Comparison of ENCODE assay signal across 1 cellular context in genomic region chr10:132932461-132933307, GRCh38.
TF ChIP-seq lines count a peak whose summit lies in the region.

No MANE protein-coding gene starts in this region.

TF ChIP-seq in WTC11, 78 proteins besides CTCF, POLR2A, EP300 and RAD21 (continued from another document):
- TF ChIP-seq STAT6 (CRISPR knock-in tag; conservative IDR thresholded peaks at IDR 0.05; ENCODE audit: low read depth) (no peak), ATF2 (CRISPR knock-in tag; IDR thresholded peaks at IDR 0.05; ENCODE audit: borderline replicate concordance, low read depth) (no peak), E2F1 (CRISPR knock-in tag; IDR thresholded peaks at IDR 0.05) (no peak), PRDM15 (CRISPR knock-in tag; IDR thresholded peaks at IDR 0.05) (no peak), E2F4 (CRISPR knock-in tag; IDR thresholded peaks at IDR 0.05; ENCODE audit: borderline replicate concordance, low read depth) (no peak)
